1 cellular context compared by ENCODE assay signal in genomic region chr13:113105032-113105993, GRCh38.
TF ChIP-seq lines count a peak whose summit lies in the region.

TSS of gene F7 (plus strand) at chr13:113105791. CDS start at chr13:113105842, 51 bp downstream.

TF ChIP-seq in HepG2, 621 proteins besides CTCF, POLR2A, EP300 and RAD21 (continued from another document and continues in another):
- TF ChIP-seq, protein P1, sequence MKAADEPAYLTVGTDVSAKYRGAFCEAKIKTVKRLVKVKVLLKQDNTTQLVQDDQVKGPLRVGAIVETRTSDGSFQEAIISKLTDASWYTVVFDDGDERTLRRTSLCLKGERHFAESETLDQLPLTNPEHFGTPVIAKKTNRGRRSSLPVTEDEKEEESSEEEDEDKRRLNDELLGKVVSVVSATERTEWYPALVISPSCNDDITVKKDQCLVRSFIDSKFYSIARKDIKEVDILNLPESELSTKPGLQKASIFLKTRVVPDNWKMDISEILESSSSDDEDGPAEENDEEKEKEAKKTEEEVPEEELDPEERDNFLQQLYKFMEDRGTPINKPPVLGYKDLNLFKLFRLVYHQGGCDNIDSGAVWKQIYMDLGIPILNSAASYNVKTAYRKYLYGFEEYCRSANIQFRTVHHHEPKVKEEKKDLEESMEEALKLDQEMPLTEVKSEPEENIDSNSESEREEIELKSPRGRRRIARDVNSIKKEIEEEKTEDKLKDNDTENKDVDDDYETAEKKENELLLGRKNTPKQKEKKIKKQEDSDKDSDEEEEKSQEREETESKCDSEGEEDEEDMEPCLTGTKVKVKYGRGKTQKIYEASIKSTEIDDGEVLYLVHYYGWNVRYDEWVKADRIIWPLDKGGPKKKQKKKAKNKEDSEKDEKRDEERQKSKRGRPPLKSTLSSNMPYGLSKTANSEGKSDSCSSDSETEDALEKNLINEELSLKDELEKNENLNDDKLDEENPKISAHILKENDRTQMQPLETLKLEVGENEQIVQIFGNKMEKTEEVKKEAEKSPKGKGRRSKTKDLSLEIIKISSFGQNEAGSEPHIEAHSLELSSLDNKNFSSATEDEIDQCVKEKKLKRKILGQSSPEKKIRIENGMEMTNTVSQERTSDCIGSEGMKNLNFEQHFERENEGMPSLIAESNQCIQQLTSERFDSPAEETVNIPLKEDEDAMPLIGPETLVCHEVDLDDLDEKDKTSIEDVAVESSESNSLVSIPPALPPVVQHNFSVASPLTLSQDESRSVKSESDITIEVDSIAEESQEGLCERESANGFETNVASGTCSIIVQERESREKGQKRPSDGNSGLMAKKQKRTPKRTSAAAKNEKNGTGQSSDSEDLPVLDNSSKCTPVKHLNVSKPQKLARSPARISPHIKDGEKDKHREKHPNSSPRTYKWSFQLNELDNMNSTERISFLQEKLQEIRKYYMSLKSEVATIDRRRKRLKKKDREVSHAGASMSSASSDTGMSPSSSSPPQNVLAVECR (CRISPR knock-in tag; IDR thresholded peaks at IDR 0.05; ENCODE audit: borderline replicate concordance): peak; percentile 92; the same call in 1 of the 2 replicates
- 0 out of 2 replicates have a peak, but pooled peaks have one; percentile 29 for TF ChIP-seq IRX3 (CRISPR knock-in tag; IDR thresholded peaks at IDR 0.05; ENCODE audit: borderline replicate concordance, low read depth)
- no peak for TF ChIP-seq SIX4 (CRISPR knock-in tag; IDR thresholded peaks at IDR 0.05)
- no peak for TF ChIP-seq ZNF512 (CRISPR knock-in tag; IDR thresholded peaks at IDR 0.05)
- peak; percentile 65; the same call in 1 of the 2 replicates for TF ChIP-seq ZNF782 (CRISPR knock-in tag; IDR thresholded peaks at IDR 0.05; ENCODE audit: borderline replicate concordance)
- TF ChIP-seq POLR2G (IDR thresholded peaks at IDR 0.05; ENCODE audit: low read depth, low read length): peak; percentile 85
- TF ChIP-seq KDM5B (CRISPR knock-in tag; IDR thresholded peaks at IDR 0.05; ENCODE audit: borderline replicate concordance): peak; percentile 75
- peak; percentile 66; the same call in 1 of the 2 replicates for TF ChIP-seq MIER2 (CRISPR knock-in tag; IDR thresholded peaks at IDR 0.05)
- peak; percentile 18; the same call in 1 of the 2 replicates for TF ChIP-seq ZNF652 (CRISPR knock-in tag; IDR thresholded peaks at IDR 0.05; ENCODE audit: borderline replicate concordance, low read depth)
- TF ChIP-seq, protein P2, sequence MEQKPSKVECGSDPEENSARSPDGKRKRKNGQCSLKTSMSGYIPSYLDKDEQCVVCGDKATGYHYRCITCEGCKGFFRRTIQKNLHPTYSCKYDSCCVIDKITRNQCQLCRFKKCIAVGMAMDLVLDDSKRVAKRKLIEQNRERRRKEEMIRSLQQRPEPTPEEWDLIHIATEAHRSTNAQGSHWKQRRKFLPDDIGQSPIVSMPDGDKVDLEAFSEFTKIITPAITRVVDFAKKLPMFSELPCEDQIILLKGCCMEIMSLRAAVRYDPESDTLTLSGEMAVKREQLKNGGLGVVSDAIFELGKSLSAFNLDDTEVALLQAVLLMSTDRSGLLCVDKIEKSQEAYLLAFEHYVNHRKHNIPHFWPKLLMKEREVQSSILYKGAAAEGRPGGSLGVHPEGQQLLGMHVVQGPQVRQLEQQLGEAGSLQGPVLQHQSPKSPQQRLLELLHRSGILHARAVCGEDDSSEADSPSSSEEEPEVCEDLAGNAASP (CRISPR knock-in tag; IDR thresholded peaks at IDR 0.05; ENCODE audit: borderline replicate concordance): peak; percentile 86; the same call in 1 of the 2 replicates
- TF ChIP-seq ZNF143 (CRISPR knock-in tag; IDR thresholded peaks at IDR 0.05): no peak
- TF ChIP-seq PAX8 (CRISPR knock-in tag; IDR thresholded peaks at IDR 0.05; ENCODE audit: borderline replicate concordance): 0 out of 2 replicates have a peak, but pooled peaks have one; percentile 32
- TF ChIP-seq ZSCAN20 (CRISPR knock-in tag; IDR thresholded peaks at IDR 0.05; ENCODE audit: borderline replicate concordance): no peak
- peak; percentile 22; the same call in 1 of the 2 replicates for TF ChIP-seq SP5 (CRISPR knock-in tag; IDR thresholded peaks at IDR 0.05; ENCODE audit: borderline replicate concordance, low read depth)
- peak; percentile 92 for TF ChIP-seq ESRRA (CRISPR knock-in tag; IDR thresholded peaks at IDR 0.05; ENCODE audit: low read depth)
- no peak; the same call in 1 of the 2 replicates for TF ChIP-seq TCF7 (IDR thresholded peaks at IDR 0.05; ENCODE audit: low read depth)
- no peak for TF ChIP-seq MTA3 (CRISPR knock-in tag; IDR thresholded peaks at IDR 0.05)
- TF ChIP-seq ARHGAP35 (CRISPR knock-in tag; IDR thresholded peaks at IDR 0.05; ENCODE audit: borderline replicate concordance): no peak
- peak; percentile 92 for TF ChIP-seq ZNF430 (CRISPR knock-in tag; IDR thresholded peaks at IDR 0.05)
- 0 out of 2 replicates have a peak, but pooled peaks have one; percentile 53 for TF ChIP-seq KAT8 (CRISPR knock-in tag; IDR thresholded peaks at IDR 0.05)
- TF ChIP-seq REXO4 (CRISPR knock-in tag; IDR thresholded peaks at IDR 0.05; ENCODE audit: borderline replicate concordance): no peak
- TF ChIP-seq ZNF687 (CRISPR knock-in tag; IDR thresholded peaks at IDR 0.05): peak; percentile 97
- TF ChIP-seq JUN (CRISPR knock-in tag; IDR thresholded peaks at IDR 0.05): 0 out of 2 replicates have a peak, but pooled peaks have one; percentile 27
- peak; percentile 79; the same call in 1 of the 2 replicates for TF ChIP-seq SSRP1 (CRISPR knock-in tag; IDR thresholded peaks at IDR 0.05)
- no peak for TF ChIP-seq TP53 (CRISPR knock-in tag; conservative IDR thresholded peaks at IDR 0.05)
- TF ChIP-seq ZNF232 (CRISPR knock-in tag; IDR thresholded peaks at IDR 0.05; ENCODE audit: borderline replicate concordance): no peak; the same call in 1 of the 2 replicates
- TF ChIP-seq ZFYVE20 (CRISPR knock-in tag; IDR thresholded peaks at IDR 0.05; ENCODE audit: borderline replicate concordance, low read depth): no peak
- TF ChIP-seq SIX1 (CRISPR knock-in tag; IDR thresholded peaks at IDR 0.05; ENCODE audit: borderline replicate concordance): no peak
- no peak for TF ChIP-seq ZNF33A (CRISPR knock-in tag; IDR thresholded peaks at IDR 0.05; ENCODE audit: borderline replicate concordance)
- no peak for TF ChIP-seq NFKBIZ (CRISPR knock-in tag; IDR thresholded peaks at IDR 0.05)
- peak; percentile 38; the same call in 1 of the 2 replicates for TF ChIP-seq ZNF770 (CRISPR knock-in tag; IDR thresholded peaks at IDR 0.05)
- peak; percentile 69 for TF ChIP-seq FOSL2 (CRISPR knock-in tag; IDR thresholded peaks at IDR 0.05)
- TF ChIP-seq ZNF317 (CRISPR knock-in tag; IDR thresholded peaks at IDR 0.05): peak; percentile 81; the same call in 1 of the 2 replicates
- peak; percentile 87 for TF ChIP-seq HOXA3 (CRISPR knock-in tag; IDR thresholded peaks at IDR 0.05)
- TF ChIP-seq FOSL1 (CRISPR knock-in tag; IDR thresholded peaks at IDR 0.05; ENCODE audit: borderline replicate concordance): no peak
- 0 out of 2 replicates have a peak, but pooled peaks have one; percentile 37 for TF ChIP-seq ZBTB33 (CRISPR knock-in tag; IDR thresholded peaks at IDR 0.05)
- TF ChIP-seq, protein P3, sequence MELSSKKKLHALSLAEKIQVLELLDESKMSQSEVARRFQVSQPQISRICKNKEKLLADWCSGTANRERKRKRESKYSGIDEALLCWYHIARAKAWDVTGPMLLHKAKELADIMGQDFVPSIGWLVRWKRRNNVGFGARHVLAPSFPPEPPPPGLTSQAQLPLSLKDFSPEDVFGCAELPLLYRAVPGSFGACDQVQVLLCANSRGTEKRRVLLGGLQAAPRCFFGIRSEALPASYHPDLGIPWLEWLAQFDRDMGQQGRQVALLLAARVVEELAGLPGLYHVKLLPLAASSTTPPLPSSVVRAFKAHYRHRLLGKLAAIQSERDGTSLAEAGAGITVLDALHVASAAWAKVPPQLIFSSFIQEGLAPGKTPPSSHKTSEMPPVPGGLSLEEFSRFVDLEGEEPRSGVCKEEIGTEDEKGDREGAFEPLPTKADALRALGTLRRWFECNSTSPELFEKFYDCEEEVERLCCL (CRISPR knock-in tag; IDR thresholded peaks at IDR 0.05; ENCODE audit: borderline replicate concordance): peak; percentile 71; the same call in 1 of the 2 replicates
- TF ChIP-seq PHF5A (CRISPR knock-in tag; IDR thresholded peaks at IDR 0.05; ENCODE audit: low read depth, unreplicated experiment): peak; percentile 83
- TF ChIP-seq KLF15 (CRISPR knock-in tag; IDR thresholded peaks at IDR 0.05; ENCODE audit: borderline replicate concordance): no peak
- TF ChIP-seq ZNF264 (CRISPR knock-in tag; IDR thresholded peaks at IDR 0.05): no peak; the same call in 1 of the 2 replicates
